Comparison of ENCODE assay signal across 8 cellular contexts in genomic region chr12:116277393-116278258, GRCh38. TPM values are rescaled to one million over a fixed set of nuclear protein-coding genes. Genes with fewer than 3 reads are reported as not detected.
A peak's percentile ranks its signal among the peaks of the same experiment; 100 is the strongest.
DNase-seq lines count a peak whose midpoint lies in the region; ATAC-seq, FAIRE-seq and TF ChIP-seq lines count a peak whose summit lies in the region.

Gene MED13L, minus strand, starts transcription at chr12:116277693. Its CDS starts 562 bp downstream, at chr12:116277131.

- H3K27me3 Mint-ChIP-seq in activated T-cell treated with anti-CD3 and anti-CD28 coated beads, Interleukin-2, amount 50 U/mL, for 4 hours (ENCODE audit: low read depth), result no peaks in the 10 kb centered on the region

- FAIRE-seq in D721Med (lab: Jason Lieb, UNC), result no peak

- H3K36me3 ChIP-seq in esophagus (ENCODE audit: control insufficient read depth in 2 of 2, insufficient read depth in 2 of 2, low read length in 1 of 2) (no peaks in the 10 kb centered on the region), muscle layer of colon (ENCODE audit: insufficient read depth, low read length) (no peaks in the 10 kb centered on the region)

- TF ChIP-seq CTCF in D721Med (IDR thresholded peaks at IDR 0.05; ENCODE audit: insufficient read depth, missing control alignments), result peak; percentile 47

- H3K4me1 ChIP-seq in esophagus (ENCODE audit: control insufficient read depth in 2 of 2, insufficient read depth in 2 of 2, low read length in 1 of 2) (no peaks in the 10 kb centered on the region), muscle layer of colon (ENCODE audit: insufficient read depth, low read length) (peaks cover 14% of the 10 kb centered on the region)

- H3K4me1 Mint-ChIP-seq in activated T-cell treated with anti-CD3 and anti-CD28 coated beads, Interleukin-2, amount 50 U/mL, for 4 hours (ENCODE audit: low read depth), result peaks cover 33% of the 10 kb centered on the region

- no peaks in the 10 kb centered on the region for H3K36me3 Mint-ChIP-seq in activated T-cell treated with anti-CD3 and anti-CD28 coated beads, Interleukin-2, amount 50 U/mL, for 4 hours (ENCODE audit: insufficient read depth)

- H3K27ac ChIP-seq in esophagus (ENCODE audit: low read depth in 2 of 2, low read length in 1 of 2) (peak within 1 kb of the TSS; percentile 98), muscle layer of colon (ENCODE audit: low read depth, low read length) (peak within 1 kb of the TSS; percentile 85)

- H3K9me3 ChIP-seq in esophagus (ENCODE audit: control insufficient read depth in 2 of 2, insufficient read depth in 1 of 2, low read depth in 1 of 2, low read length in 1 of 2) (no peaks in the 10 kb centered on the region), muscle layer of colon (ENCODE audit: low read length) (no peaks in the 10 kb centered on the region)

- H3K4me3 ChIP-seq in esophagus (ENCODE audit: low read depth in 1 of 2, low read length in 2 of 2) (peak within 1 kb of the TSS; percentile 74 to 89), muscle layer of colon (ENCODE audit: low read depth in 1 of 2, low read length in 2 of 2) (peak within 1 kb of the TSS; percentile 72 to 86)

- peak within 1 kb of the TSS; percentile 91 for H3K4me3 Mint-ChIP-seq in activated T-cell treated with anti-CD3 and anti-CD28 coated beads, Interleukin-2, amount 50 U/mL, for 4 hours

- H3K9ac ChIP-seq in muscle layer of colon (ENCODE audit: low read length), result peak within 1 kb of the TSS; percentile 56

- peak; percentile 81 for ATAC-seq in GM21447 (IDR thresholded peaks at IDR 0.05; ENCODE audit: unreplicated experiment)
- peak; percentile 85 to 88 for ATAC-seq in activated T-cell treated with anti-CD3 and anti-CD28 coated beads, Interleukin-2, amount 50 U/mL, for 4 hours

- DNase-seq in D721Med (ENCODE audit: insufficient read length, low spot score) (peak; percentile 74), HuH-7 (ENCODE audit: low spot score) (peak; percentile 91)
- peak; percentile 87 for DNase-seq in activated T-cell treated with anti-CD3 and anti-CD28 coated beads, Interleukin-2, amount 50 U/mL, for 4 hours
- peak; percentile 77 to 80 for DNase-seq in stimulated activated CD8-positive, alpha-beta memory T cell treated with anti-CD3 and anti-CD28 coated beads, Interleukin-7, amount 100 ng/mL, for 1 hour (ENCODE audit: low read depth in 2 of 2)

- H3K27me3 ChIP-seq in esophagus (ENCODE audit: control insufficient read depth in 1 of 2, insufficient read depth in 2 of 2, low read length in 2 of 2) (no peaks in the 10 kb centered on the region), muscle layer of colon (ENCODE audit: control insufficient read depth in 1 of 2, insufficient read depth in 2 of 2, low read length in 2 of 2) (no peaks in the 10 kb centered on the region)

- 0 to 1% methylated on average over 71 to 116 of the region's 119 CpGs for WGBS in esophagus, 2 donors

- H3K9me3 Mint-ChIP-seq in activated T-cell treated with anti-CD3 and anti-CD28 coated beads, Interleukin-2, amount 50 U/mL, for 4 hours, result no peaks in the 10 kb centered on the region

TF ChIP-seq in PFSK-1, 5 proteins besides CTCF, POLR2A, EP300 and RAD21:
- TF ChIP-seq, protein P1, sequence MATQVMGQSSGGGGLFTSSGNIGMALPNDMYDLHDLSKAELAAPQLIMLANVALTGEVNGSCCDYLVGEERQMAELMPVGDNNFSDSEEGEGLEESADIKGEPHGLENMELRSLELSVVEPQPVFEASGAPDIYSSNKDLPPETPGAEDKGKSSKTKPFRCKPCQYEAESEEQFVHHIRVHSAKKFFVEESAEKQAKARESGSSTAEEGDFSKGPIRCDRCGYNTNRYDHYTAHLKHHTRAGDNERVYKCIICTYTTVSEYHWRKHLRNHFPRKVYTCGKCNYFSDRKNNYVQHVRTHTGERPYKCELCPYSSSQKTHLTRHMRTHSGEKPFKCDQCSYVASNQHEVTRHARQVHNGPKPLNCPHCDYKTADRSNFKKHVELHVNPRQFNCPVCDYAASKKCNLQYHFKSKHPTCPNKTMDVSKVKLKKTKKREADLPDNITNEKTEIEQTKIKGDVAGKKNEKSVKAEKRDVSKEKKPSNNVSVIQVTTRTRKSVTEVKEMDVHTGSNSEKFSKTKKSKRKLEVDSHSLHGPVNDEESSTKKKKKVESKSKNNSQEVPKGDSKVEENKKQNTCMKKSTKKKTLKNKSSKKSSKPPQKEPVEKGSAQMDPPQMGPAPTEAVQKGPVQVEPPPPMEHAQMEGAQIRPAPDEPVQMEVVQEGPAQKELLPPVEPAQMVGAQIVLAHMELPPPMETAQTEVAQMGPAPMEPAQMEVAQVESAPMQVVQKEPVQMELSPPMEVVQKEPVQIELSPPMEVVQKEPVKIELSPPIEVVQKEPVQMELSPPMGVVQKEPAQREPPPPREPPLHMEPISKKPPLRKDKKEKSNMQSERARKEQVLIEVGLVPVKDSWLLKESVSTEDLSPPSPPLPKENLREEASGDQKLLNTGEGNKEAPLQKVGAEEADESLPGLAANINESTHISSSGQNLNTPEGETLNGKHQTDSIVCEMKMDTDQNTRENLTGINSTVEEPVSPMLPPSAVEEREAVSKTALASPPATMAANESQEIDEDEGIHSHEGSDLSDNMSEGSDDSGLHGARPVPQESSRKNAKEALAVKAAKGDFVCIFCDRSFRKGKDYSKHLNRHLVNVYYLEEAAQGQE (IDR thresholded peaks at IDR 0.05; ENCODE audit: insufficient read depth in 1 of 2, low read depth in 2 of 2, low read length in 2 of 2), result no peak
- TF ChIP-seq POLR2AphosphoS5 (IDR thresholded peaks at IDR 0.05; ENCODE audit: low read depth, low read length) (peak; percentile 24; the same call in 1 of the 2 replicates), TAF1 (IDR thresholded peaks at IDR 0.05; ENCODE audit: borderline replicate concordance, insufficient read depth, low read length) (peak; percentile 52; the same call in 1 of the 2 replicates)

RNA-seq across cellular contexts. Expression of gene MED13L, which starts in this region (rescaled TPM):
- 32.3 TPM for polyA plus RNA-seq in PFSK-1 (2012; ENCODE audit: insufficient read length, low read depth)
- total RNA-seq in activated T-cell treated with anti-CD3 and anti-CD28 coated beads, Interleukin-2, amount 50 U/mL, for 4 hours, result 10 to 100 TPM; 45.6 to 49.7 (median 47.5) TPM
- polyA plus RNA-seq in esophagus, result 10 to 100 TPM; 15.0 to 16.8 TPM

Comparison
In these comparisons a context has a peak if more than half of its experiments do, and no peak if none do; other contexts are left out.
1. Peak in every context shown above with its lines: DNase-seq, ATAC-seq, H3K4me3 ChIP-seq and H3K27ac ChIP-seq.